In genomic region chr20:14333734-14334133, GRCh38 we compare ENCODE assay signal across 13 cellular contexts. TPM values are rescaled to one million over a fixed set of nuclear protein-coding genes. Genes with fewer than 3 reads are reported as not detected.
DNase-seq lines count a peak whose midpoint lies in the region; ATAC-seq, FAIRE-seq and TF ChIP-seq lines count a peak whose summit lies in the region.
"Had no signal": no experiment of that assay in that cellular context is flagged by ENCODE, and none has a peak within 500 bp of the region (broad histone marks: within the 10 kb centered on the region; RNA-seq: fewer than 3 reads in every experiment).

No MANE protein-coding gene starts in this region.

- no peak overlapping the region for H2AFZ ChIP-seq in GM12878 (ENCODE audit: control insufficient read depth, low read depth, low read length)

- TF ChIP-seq RAD21 in GM12878 (IDR thresholded peaks at IDR 0.05; ENCODE audit: insufficient read depth, low read depth, low read length): no peak

- H3K27ac Mint-ChIP-seq in Caco-2 (ENCODE audit: unreplicated experiment): peak overlapping the region; percentile 69
- H3K27ac Mint-ChIP-seq: activated T-cell treated with anti-CD3 and anti-CD28 coated beads, Interleukin-2, amount 50 U/mL, for 24 hours; immature natural killer cell had no signal

- H3K27me3 Mint-ChIP-seq in Caco-2 (ENCODE audit: insufficient read depth, unreplicated experiment): no peaks in the 10 kb centered on the region
- H3K27me3 Mint-ChIP-seq: activated T-cell treated with anti-CD3 and anti-CD28 coated beads, Interleukin-2, amount 50 U/mL, for 24 hours had no signal

- RAD21 ChIA-PET in GM12878 (lab: Charles Lee; ENCODE audit: unreplicated experiment): no interaction called here

- in situ Hi-C loops in GM12878 (cut with MboI): loop anchor here (10.0 to 25.0 kb wide), 2 partner anchors 901 to 1329 kb away; no protein-coding TSS in a partner anchor

- no peaks in the 10 kb centered on the region for H3K9me3 Mint-ChIP-seq in Caco-2 (ENCODE audit: unreplicated experiment)

- POLR2A ChIA-PET in Caco-2 (lab: Charles Lee) (no interaction called here), GM12878 (lab: Charles Lee) (no interaction called here)

- H3K9ac ChIP-seq in GM12878 (ENCODE audit: control insufficient read depth, insufficient read depth, low read length) (no peak overlapping the region), kidney (ENCODE audit: low read length in 2 of 2) (peak overlapping the region in 1 of 2 donors; percentile 17)

- peaks cover 18% of the 10 kb centered on the region for H3K4me1 Mint-ChIP-seq in Caco-2 (ENCODE audit: low read depth, unreplicated experiment)
- H3K4me1 Mint-ChIP-seq: immature natural killer cell had no signal

- peaks cover 76% of the 10 kb centered on the region for H3K36me3 Mint-ChIP-seq in Caco-2 (ENCODE audit: insufficient read depth, unreplicated experiment)
- H3K36me3 Mint-ChIP-seq: immature natural killer cell had no signal

- H3K4me3 Mint-ChIP-seq in Caco-2 (ENCODE audit: unreplicated experiment): peak overlapping the region; percentile 77
- H3K4me3 Mint-ChIP-seq: activated T-cell treated with anti-CD3 and anti-CD28 coated beads, Interleukin-2, amount 50 U/mL, for 24 hours; immature natural killer cell had no signal

- no peaks in the 10 kb centered on the region for H4K20me1 ChIP-seq in GM12878 (ENCODE audit: control insufficient read depth, insufficient read depth)

- BruUV-seq in Caco-2 (replicated peaks; lab: Mats Ljungman, UMichigan): no TSS peak
- BruUV-seq in GM12878 (replicated peaks; lab: Mats Ljungman, UMichigan): no TSS peak

- SMC1A ChIA-PET in GM12878 (lab: Charles Lee; ENCODE audit: uncharacterized antibody, unreplicated experiment): interaction anchor here (0.7 kb wide), 1 partner anchor 504 kb away, joined by 3 read pairs; no protein-coding TSS in a partner anchor

- ATAC-seq in GM12878: peak; percentile 46
- no peak for ATAC-seq in psoas muscle
- no peak for ATAC-seq in HG03354 (IDR thresholded peaks at IDR 0.05; ENCODE audit: poor library complexity, severe bottlenecking, unreplicated experiment)
- ATAC-seq in sciatic nerve: no peak

- H3K79me2 ChIP-seq in GM12878 (ENCODE audit: control insufficient read depth, insufficient read depth, low read length): no peaks in the 10 kb centered on the region

- H3K27ac ChIP-seq in GM12878 (ENCODE audit: control insufficient read depth, insufficient read depth) (no peak overlapping the region), kidney (ENCODE audit: low read depth in 2 of 2, low read length in 2 of 2) (no peak overlapping the region), psoas muscle (no peak overlapping the region)
- H3K27ac ChIP-seq: ascending aorta, VCaP had no signal

- H3K36me3 ChIP-seq in Caco-2 (ENCODE audit: control insufficient read depth, insufficient read depth, low read length) (no peaks in the 10 kb centered on the region; the same call in 1 of the 2 replicates), GM12878 (ENCODE audit: control insufficient read depth in 2 of 2, insufficient read depth in 2 of 2, low read length in 1 of 2) (no peaks in the 10 kb centered on the region), kidney (ENCODE audit: control insufficient read depth in 1 of 2, insufficient read depth in 2 of 2, low read length in 2 of 2) (no peaks in the 10 kb centered on the region), psoas muscle (ENCODE audit: insufficient read depth in 1 of 2, low read depth in 1 of 2) (no peaks in the 10 kb centered on the region)
- H3K36me3 ChIP-seq: ascending aorta had no signal

- H3K9me3 ChIP-seq in Caco-2 (no peaks in the 10 kb centered on the region), GM12878 (replicated peaks; ENCODE audit: control insufficient read depth, insufficient read depth, low read length) (no peaks in the 10 kb centered on the region), kidney (ENCODE audit: control insufficient read depth in 1 of 2, low read length in 2 of 2) (no peaks in the 10 kb centered on the region), psoas muscle (no peaks in the 10 kb centered on the region)
- H3K9me3 ChIP-seq: ascending aorta had no signal

- 5% methylated on average over 3 of the region's 3 CpGs for WGBS in GM12878 (ENCODE audit: insufficient coverage, insufficient replicate concordance, low lambda C conversion rate, missing lambda C conversion rate)
- WGBS in psoas muscle, 3 donors: 34 to 55% (median 38%) methylated on average over 3 of the region's 3 CpGs

- no peak for TF ChIP-seq EP300 in GM12878 (IDR thresholded peaks at IDR 0.05; ENCODE audit: borderline replicate concordance in 1 of 2, control insufficient read depth in 1 of 2, low read depth in 2 of 2, low read length in 2 of 2)

- DNase-seq in Caco-2: no peak
- DNase-seq in GM12878 (ENCODE audit: low read depth, low spot score): no peak
- no peak for DNase-seq in kidney
- no peak for DNase-seq in psoas muscle
- no peak for DNase-seq in GM12891 (ENCODE audit: insufficient read length, low spot score)
- no peak for DNase-seq in NCI-H1436 (lab: John Stamatoyannopoulos, UW)
- DNase-seq in sciatic nerve (ENCODE audit: low spot score): no peak
- DNase-seq: activated T-cell treated with anti-CD3 and anti-CD28 coated beads, Interleukin-2, amount 50 U/mL, for 24 hours; DND-41; immature natural killer cell had no signal

- peaks cover 2% of the 10 kb centered on the region for H3K4me1 ChIP-seq in Caco-2
- H3K4me1 ChIP-seq in GM12878 (ENCODE audit: control insufficient read depth, insufficient read depth, low read length): no peaks in the 10 kb centered on the region
- H3K4me1 ChIP-seq in kidney (ENCODE audit: control insufficient read depth in 1 of 2, insufficient read depth in 1 of 2, low read depth in 1 of 2, low read length in 2 of 2): peaks cover 0 to 1% of the 10 kb centered on the region in 2 donors
- H3K4me1 ChIP-seq in psoas muscle: no peaks in the 10 kb centered on the region
- H3K4me1 ChIP-seq: ascending aorta had no signal

- TF ChIP-seq POLR2A in GM12878 (IDR thresholded peaks at IDR 0.05; ENCODE audit: low read depth, low read length): no peak
- no peak for TF ChIP-seq POLR2A in GM12891 (IDR thresholded peaks at IDR 0.05; ENCODE audit: low read depth, low read length)

- H3K27me3 ChIP-seq in Caco-2 (replicated peaks; ENCODE audit: control insufficient read depth, insufficient read depth, low read length) (no peaks in the 10 kb centered on the region), GM12878 (replicated peaks in 1 of 2; ENCODE audit: control insufficient read depth in 2 of 2, insufficient read depth in 2 of 2, low read length in 1 of 2) (no peaks in the 10 kb centered on the region), psoas muscle (ENCODE audit: insufficient read depth in 3 of 3, low read length in 2 of 3) (no peaks in the 10 kb centered on the region)
- H3K27me3 ChIP-seq: ascending aorta had no signal

- FAIRE-seq in GM12878 (lab: Jason Lieb, UNC): no peak
- FAIRE-seq in kidney (lab: Jason Lieb, UNC): no peak
- FAIRE-seq in GM12891 (lab: Jason Lieb, UNC): no peak

- CTCF ChIA-PET in Caco-2 (lab: Charles Lee): interaction anchor here (1.1 kb wide), 1 partner anchor 192 kb away, joined by 4 read pairs; no protein-coding TSS in a partner anchor
- CTCF ChIA-PET in GM12878 (lab: Yijun Ruan, JAX): no interaction called here

- TF ChIP-seq CTCF in Caco-2 (IDR thresholded peaks at IDR 0.05; ENCODE audit: insufficient read depth in 1 of 2, low read depth in 1 of 2, low read length in 1 of 2, severe bottlenecking in 1 of 2, unreplicated experiment in 1 of 2): no peak
- TF ChIP-seq CTCF in GM12878 (IDR thresholded peaks at IDR 0.05 in 2 of 3, conservative IDR thresholded peaks at IDR 0.05 in 1 of 3; ENCODE audit: control insufficient read depth in 2 of 3, extremely low read depth in 1 of 3, insufficient read depth in 1 of 3, low read depth in 3 of 3, low read length in 3 of 3): no peak
- no peak for TF ChIP-seq CTCF in kidney (IDR thresholded peaks at IDR 0.05; ENCODE audit: borderline replicate concordance, extremely low read depth, insufficient read depth)
- no peak for TF ChIP-seq CTCF in psoas muscle (IDR thresholded peaks at IDR 0.05)

- H3K4me3 ChIP-seq in Caco-2 (ENCODE audit: low read depth, low read length): peak overlapping the region; percentile 10; the same call in 1 of the 2 replicates
- no peak overlapping the region for H3K4me3 ChIP-seq in GM12878
- peak overlapping the region; percentile 57 to 73 for H3K4me3 ChIP-seq in kidney (ENCODE audit: low read length in 2 of 2)
- H3K4me3 ChIP-seq in psoas muscle: peak overlapping the region; percentile 64
- H3K4me3 ChIP-seq: ascending aorta had no signal

- intact Hi-C loops in Caco-2 (cut with micrococcal nuclease; ENCODE audit: unreplicated experiment): loop anchor here (1.0 to 10.0 kb wide), 5 partner anchors 141 to 1601 kb away; no protein-coding TSS in a partner anchor
- intact Hi-C loops in GM12878 (cut with micrococcal nuclease; ENCODE audit: unreplicated experiment): loop anchor here (10.0 kb wide), 1 partner anchor 621 kb away; no protein-coding TSS in a partner anchor
- intact Hi-C loops in kidney (cut with DNase I): no loop called here
- intact Hi-C loops in psoas muscle (cut with DNase I): loop anchor here in 1 of 2 donors (10.0 kb wide), 1 partner anchor 541 kb away; no protein-coding TSS in a partner anchor
- intact Hi-C loops in sciatic nerve (cut with DNase I): no loop called here

- H3K4me2 ChIP-seq in GM12878 (ENCODE audit: control insufficient read depth, insufficient read depth): no peak overlapping the region

RNA-seq across cellular contexts. Expression of gene FLRT3, which starts 3.7 kb away (rescaled TPM):
- 98.2 and 107 TPM in 2 replicates for total RNA-seq in Caco-2 (2022)
- total RNA-seq in GM12878 (2013; cell fraction: nucleolus; rRNA removed): not detected in 2 replicates
- 0.06 and 0.16 TPM in 2 replicates for total RNA-seq in GM12878 (2014; rRNA removed)
- total RNA-seq in GM12878 (2014; rRNA removed; fragmentation: Illumina TruSeq; extraction: Trizol): 0.31 and 0.37 TPM in 2 replicates
- total RNA-seq in GM12878 (2021): 0.11 and 0.23 TPM in 2 replicates
- polyA plus RNA-seq in GM12878 (2011; ENCODE audit: low read depth): not detected
- 1.9 and 2.4 TPM in 2 replicates for polyA plus RNA-seq in GM12878 (2011; rRNA removed)
- 0.95 and 1.0 TPM in 2 replicates for polyA plus RNA-seq in GM12878 (2011; cell fraction: cytosol; rRNA removed)
- polyA plus RNA-seq in GM12878 (2011; cell fraction: nucleus; rRNA removed): 1.3 and 2.0 TPM in 2 replicates
- 0.07 TPM in 1 of 2 replicates, not detected in the other for polyA plus RNA-seq in GM12878 (2012)
- polyA plus RNA-seq in GM12878 (2014; fragmentation: Illumina TruSeq; extraction: Trizol): 0.21 and 0.35 TPM in 2 replicates
- 1 to 10 TPM in 1 of 2 experiments, under 1 TPM in 1; 0.47 to 1.0 TPM for polyA plus RNA-seq in GM12878 (2014; fragmentation: Nextera tagmentation; extraction: Ambion mirVana)
- 0.08 and 0.13 TPM in 2 replicates for polyA plus RNA-seq in GM12878 (2014; rRNA removed)
- under 1 TPM; 0.09 to 0.26 TPM for polyA plus RNA-seq in GM12878 (2016; fragmentation: Nextera tagmentation; extraction: Ambion mirVana)
- polyA minus RNA-seq in GM12878 (2011; rRNA and poly(A)+ RNA removed): 2.1 and 3.0 TPM in 2 replicates
- 0.80 and 2.1 TPM in 2 replicates for polyA minus RNA-seq in GM12878 (2011; cell fraction: cytosol; rRNA and poly(A)+ RNA removed)
- polyA minus RNA-seq in GM12878 (2011; cell fraction: nucleus; rRNA and poly(A)+ RNA removed): 1.2 and 2.5 TPM in 2 replicates
- total RNA-seq in kidney: 70.3 TPM
- 14.2 TPM for polyA plus RNA-seq in kidney (ENCODE audit: insufficient read depth, low read depth, low replicate concordance)
- 1 to 10 TPM in 3 of 4 donors, under 1 TPM in 1; 0.91 to 3.1 (median 2.1) TPM for total RNA-seq in psoas muscle
- 1 to 10 TPM in 2 of 3 donors, under 1 TPM in 1; 0.31 to 1.0 (median 1.0) TPM for polyA plus RNA-seq in psoas muscle
- not detected for polyA plus RNA-seq in GM12891 (2012; ENCODE audit: low read depth, missing spikeins)
- 29.3 TPM for total RNA-seq in sciatic nerve
- total RNA-seq: ascending aorta had no signal
- polyA plus RNA-seq: immature natural killer cell had no signal

Comparison
In these comparisons a context has a peak if more than half of its experiments do, and no peak if none do; other contexts are left out.
1. intact Hi-C loops: an anchor here in Caco-2 (1.0 to 10.0 kb wide) and GM12878 (10.0 kb wide); none called in kidney and sciatic nerve.